10 cellular contexts compared by ENCODE assay signal in genomic region chr4:168864831-168865541, GRCh38.
DNase-seq lines count a peak whose midpoint lies in the region; TF ChIP-seq lines count a peak whose summit lies in the region.
"Had no signal": no experiment of that assay in that cellular context is flagged by ENCODE, and none has a peak within 500 bp of the region (broad histone marks: within the 10 kb centered on the region; RNA-seq: fewer than 3 reads in every experiment).

No MANE protein-coding gene starts in this region.

- H3K4ac ChIP-seq in mesendoderm (ENCODE audit: low read depth, low read length), result no peak overlapping the region

- no peaks in the 10 kb centered on the region for H3K79me2 ChIP-seq in mesendoderm (ENCODE audit: control insufficient read depth, insufficient read depth, low read length)

- H3K79me1 ChIP-seq in mesendoderm (ENCODE audit: low read length), result no peaks in the 10 kb centered on the region

- H4K5ac ChIP-seq in mesendoderm (ENCODE audit: low read length), result no peak overlapping the region

- intact Hi-C loops in lower leg skin (cut with DNase I; ENCODE audit: low total_unique reads), result no loop called here

- H2BK120ac ChIP-seq in mesendoderm (ENCODE audit: low read depth, low read length), result no peak overlapping the region

- no peak overlapping the region for H3K18ac ChIP-seq in mesendoderm (ENCODE audit: low read length)

- no peak overlapping the region for H3K9ac ChIP-seq in mesendoderm (ENCODE audit: low read length)

- H3K56ac ChIP-seq in mesendoderm (ENCODE audit: low read length), result no peak overlapping the region

- H3K27ac ChIP-seq in coronary artery (peak overlapping the region; percentile 70 to 82), mesendoderm (ENCODE audit: low read depth, low read length) (no peak overlapping the region), substantia nigra (ENCODE audit: low read depth, low read length, poor library complexity, severe bottlenecking) (no peak overlapping the region)

- H3K4me2 ChIP-seq in mesendoderm (ENCODE audit: low read length), result no peak overlapping the region

- no peak overlapping the region for H3K4me3 ChIP-seq in coronary artery
- H3K4me3 ChIP-seq in mesendoderm (ENCODE audit: low read length), result no peak overlapping the region
- no peak overlapping the region for H3K4me3 ChIP-seq in lower leg skin (ENCODE audit: low read depth, poor library complexity, severe bottlenecking)

- no peak overlapping the region for H2BK5ac ChIP-seq in mesendoderm (ENCODE audit: low read length)

- no CpG with 5 or more reads among the region's 5 CpGs for WGBS in mesendoderm (ENCODE audit: extremely low coverage, insufficient coverage, low lambda C conversion rate)
- WGBS in lower leg skin, 2 donors, result 59 to 68% methylated on average over 5 of the region's 5 CpGs

- H3K4me1 ChIP-seq in mesendoderm (ENCODE audit: control insufficient read depth, low read depth, low read length), result no peaks in the 10 kb centered on the region

- no peaks in the 10 kb centered on the region for H3K36me3 ChIP-seq in mesendoderm (ENCODE audit: control insufficient read depth, insufficient read depth, low read length)

- TF ChIP-seq CTCF in coronary artery (IDR thresholded peaks at IDR 0.05), result no peak
- TF ChIP-seq CTCF in lower leg skin (IDR thresholded peaks at IDR 0.05), result no peak

- peak; percentile 78 for DNase-seq in AG08395 (ENCODE audit: low spot score)
- DNase-seq in M059J (ENCODE audit: low read depth), result peak; percentile 58
- DNase-seq in coronary artery (ENCODE audit: low spot score), result no peak
- DNase-seq in mesendoderm, result peak; percentile 80
- no peak for DNase-seq in NCI-H748 treated with DMSO at 0.1 percent for 48 hours (lab: John Stamatoyannopoulos, UW)
- no peak for DNase-seq in substantia nigra (lab: John Stamatoyannopoulos, UW)
- no peak for DNase-seq in hepatic stellate cell (ENCODE audit: low spot score)
- DNase-seq in lower leg skin (ENCODE audit: low spot score in 2 of 2), result no peak
- DNase-seq: COR-L47, SHP77 had no signal

- TF ChIP-seq POLR2A in lower leg skin (IDR thresholded peaks at IDR 0.05), result no peak

- H2BK15ac ChIP-seq in mesendoderm (replicated peaks; ENCODE audit: low read depth), result no peak overlapping the region

- H4K8ac ChIP-seq in mesendoderm (ENCODE audit: low read depth, low read length), result no peak overlapping the region

- no peak overlapping the region for H3K23ac ChIP-seq in mesendoderm (ENCODE audit: low read length)

- no peaks in the 10 kb centered on the region for H3K27me3 ChIP-seq in mesendoderm (ENCODE audit: insufficient read depth, low read length, poor library complexity)

- H2AK5ac ChIP-seq in mesendoderm (ENCODE audit: low read length), result no peak overlapping the region

Comparison
In these comparisons a context has a peak if more than half of its experiments do, and no peak if none do; other contexts are left out.
1. DNase-seq: peak in AG08395 (single experiment), M059J (single experiment) and mesendoderm (single experiment); none in coronary artery (single experiment), NCI-H748 treated with DMSO at 0.1 percent for 48 hours (single experiment), substantia nigra (0 of 49), hepatic stellate cell (single experiment) and lower leg skin (0 of 2).
2. H3K27ac ChIP-seq: peak in coronary artery (2 of 2); none in mesendoderm (single experiment) and substantia nigra (single experiment).